8 cellular contexts compared by ENCODE assay signal in genomic region chr1:171251042-171251740, GRCh38. TPM values are rescaled to one million over a fixed set of nuclear protein-coding genes. Genes with fewer than 3 reads are reported as not detected.
DNase-seq lines count a peak whose midpoint lies in the region; ATAC-seq and TF ChIP-seq lines count a peak whose summit lies in the region.

No MANE protein-coding gene starts in this region.

- TF ChIP-seq POLR2A in NB4 (IDR thresholded peaks at IDR 0.05; ENCODE audit: extremely low read depth, insufficient read length): no peak

- POLR2A ChIA-PET in AG04449 (lab: Yijun Ruan, JAX): no interaction called here
- POLR2A ChIA-PET in activated CD4-positive, alpha-beta memory T cell treated with anti-CD3 and anti-CD28 coated beads, Interleukin-2, amount 10 ng/mL, durations not matched to agents 7 days and 5 days (lab: Charles Lee): no interaction called here

- DNase-seq in AG04449 (ENCODE audit: low read depth, low spot score) (no peak), NB4 (ENCODE audit: low read depth) (peak; percentile 23), fibroblast of mammary gland (ENCODE audit: low read depth) (no peak), neural crest cell (ENCODE audit: low read depth, low spot score) (no peak), NCI-H1694 (lab: John Stamatoyannopoulos, UW) (no peak), cortex of kidney (lab: John Stamatoyannopoulos, UW) (no peak)
- peak; percentile 44 for DNase-seq in activated CD4-positive, alpha-beta memory T cell treated with anti-CD3 and anti-CD28 coated beads, Interleukin-2, amount 10 ng/mL, durations not matched to agents 7 days and 5 days

- H3K4me3 ChIP-seq in AG04449 (ENCODE audit: low read depth, low read length) (peak overlapping the region; percentile 66), NB4 (ENCODE audit: low read depth, low read length) (peak overlapping the region; percentile 55), fibroblast of mammary gland (ENCODE audit: control insufficient read depth, low read depth, low read length) (peak overlapping the region; percentile 61)

- H3K36me3 Mint-ChIP-seq in activated CD4-positive, alpha-beta memory T cell treated with anti-CD3 and anti-CD28 coated beads, Interleukin-2, amount 10 ng/mL, durations not matched to agents 7 days and 5 days (ENCODE audit: low read depth): no peaks in the 10 kb centered on the region
- H3K36me3 Mint-ChIP-seq in neural crest cell (ENCODE audit: low read depth): no peaks in the 10 kb centered on the region

- H3K9me3 Mint-ChIP-seq in activated CD4-positive, alpha-beta memory T cell treated with anti-CD3 and anti-CD28 coated beads, Interleukin-2, amount 10 ng/mL, durations not matched to agents 7 days and 5 days: no peaks in the 10 kb centered on the region
- H3K9me3 Mint-ChIP-seq in neural crest cell: no peaks in the 10 kb centered on the region

- peaks cover 16% of the 10 kb centered on the region for H3K4me1 Mint-ChIP-seq in activated CD4-positive, alpha-beta memory T cell treated with anti-CD3 and anti-CD28 coated beads, Interleukin-2, amount 10 ng/mL, durations not matched to agents 7 days and 5 days
- H3K4me1 Mint-ChIP-seq in neural crest cell: peaks cover 8% of the 10 kb centered on the region

- TF ChIP-seq CTCF in AG04449 (IDR thresholded peaks at IDR 0.05; ENCODE audit: insufficient read depth, low read length, missing control alignments) (no peak), NB4 (IDR thresholded peaks at IDR 0.05; ENCODE audit: low read depth, low read length) (no peak), fibroblast of mammary gland (conservative IDR thresholded peaks at IDR 0.05; ENCODE audit: control insufficient read depth, insufficient read depth, low read depth, low read length) (no peak), neural crest cell (conservative IDR thresholded peaks at IDR 0.05) (no peak)

- H3K4me3 Mint-ChIP-seq in activated CD4-positive, alpha-beta memory T cell treated with anti-CD3 and anti-CD28 coated beads, Interleukin-2, amount 10 ng/mL, durations not matched to agents 7 days and 5 days: peak overlapping the region; percentile 77
- peak overlapping the region; percentile 92 for H3K4me3 Mint-ChIP-seq in neural crest cell

- CTCF ChIA-PET in AG04449 (lab: Yijun Ruan, JAX): interaction anchor here (0.7 to 2.9 kb wide), 3 partner anchors 40 to 101 kb away, joined by 3 to 9 read pairs (median 3); partner anchors contain the start of gene FMO4
- CTCF ChIA-PET in activated CD4-positive, alpha-beta memory T cell treated with anti-CD3 and anti-CD28 coated beads, Interleukin-2, amount 10 ng/mL, durations not matched to agents 7 days and 5 days (lab: Charles Lee): interaction anchor here (1.8 kb wide), 1 partner anchor 62 kb away, joined by 7 read pairs; the partner anchor contains the start of gene FMO4

- ATAC-seq in GM19395 (IDR thresholded peaks at IDR 0.05; ENCODE audit: unreplicated experiment): peak; percentile 67

- peaks cover 51% of the 10 kb centered on the region for H3K27me3 Mint-ChIP-seq in activated CD4-positive, alpha-beta memory T cell treated with anti-CD3 and anti-CD28 coated beads, Interleukin-2, amount 10 ng/mL, durations not matched to agents 7 days and 5 days
- peaks cover 39% of the 10 kb centered on the region for H3K27me3 Mint-ChIP-seq in neural crest cell (ENCODE audit: low read depth)

- H3K27ac Mint-ChIP-seq in activated CD4-positive, alpha-beta memory T cell treated with anti-CD3 and anti-CD28 coated beads, Interleukin-2, amount 10 ng/mL, durations not matched to agents 7 days and 5 days: no peak overlapping the region
- peak overlapping the region; percentile 57 for H3K27ac Mint-ChIP-seq in neural crest cell (ENCODE audit: unreplicated experiment)

RNA-seq across cellular contexts. Expression of gene FMO1, which starts 2.9 kb away (rescaled TPM):
- total RNA-seq in activated CD4-positive, alpha-beta memory T cell treated with anti-CD3 and anti-CD28 coated beads, Interleukin-2, amount 10 ng/mL, durations not matched to agents 7 days and 5 days: not detected
- total RNA-seq in neural crest cell: not detected in 2 replicates

Comparison
In these comparisons a context has a peak if more than half of its experiments do, and no peak if none do; other contexts are left out.
1. DNase-seq: peak in NB4 (single experiment) and activated CD4-positive, alpha-beta memory T cell treated with anti-CD3 and anti-CD28 coated beads, Interleukin-2, amount 10 ng/mL, durations not matched to agents 7 days and 5 days (single experiment); none in AG04449 (single experiment), fibroblast of mammary gland (single experiment), neural crest cell (single experiment), NCI-H1694 (single experiment) and cortex of kidney (single experiment).
2. Peak in every context shown above with its lines, with median percentiles within 50 percentile points of each other: H3K4me3 ChIP-seq.